In genomic region chr6:137817219-137817618, GRCh38 we compare ENCODE assay signal across 2 cellular contexts.
A peak's percentile ranks its signal among the peaks of the same experiment; 100 is the strongest.
TF ChIP-seq lines count a peak whose summit lies in the region.

No MANE protein-coding gene starts in this region.

TF ChIP-seq in IMR-90, 13 proteins besides CTCF, POLR2A, EP300 and RAD21:
- TF ChIP-seq MAFK (IDR thresholded peaks at IDR 0.05; ENCODE audit: low read depth, low read length) (no peak), BHLHE40 (IDR thresholded peaks at IDR 0.05; ENCODE audit: low read depth, low read length) (no peak), CHD1 (IDR thresholded peaks at IDR 0.05; ENCODE audit: low read depth, low read length) (no peak), FOS (IDR thresholded peaks at IDR 0.05; ENCODE audit: low read depth, low read length) (no peak), ELK1 (IDR thresholded peaks at IDR 0.05; ENCODE audit: borderline replicate concordance, low read depth, low read length) (no peak), SMC3 (IDR thresholded peaks at IDR 0.05; ENCODE audit: low read depth, low read length) (no peak), RFX5 (IDR thresholded peaks at IDR 0.05; ENCODE audit: low read depth, low read length) (no peak), RCOR1 (IDR thresholded peaks at IDR 0.05; ENCODE audit: insufficient replicate concordance, low read length) (no peak), MXI1 (IDR thresholded peaks at IDR 0.05; ENCODE audit: borderline replicate concordance, low read depth, low read length) (no peak), NFE2L2 (IDR thresholded peaks at IDR 0.05; ENCODE audit: low read depth, low read length) (no peak), CEBPB (IDR thresholded peaks at IDR 0.05; ENCODE audit: low read depth, low read length) (no peak), MAZ (IDR thresholded peaks at IDR 0.05; ENCODE audit: borderline replicate concordance, low read depth, low read length) (no peak)
- TF ChIP-seq, protein P1, sequence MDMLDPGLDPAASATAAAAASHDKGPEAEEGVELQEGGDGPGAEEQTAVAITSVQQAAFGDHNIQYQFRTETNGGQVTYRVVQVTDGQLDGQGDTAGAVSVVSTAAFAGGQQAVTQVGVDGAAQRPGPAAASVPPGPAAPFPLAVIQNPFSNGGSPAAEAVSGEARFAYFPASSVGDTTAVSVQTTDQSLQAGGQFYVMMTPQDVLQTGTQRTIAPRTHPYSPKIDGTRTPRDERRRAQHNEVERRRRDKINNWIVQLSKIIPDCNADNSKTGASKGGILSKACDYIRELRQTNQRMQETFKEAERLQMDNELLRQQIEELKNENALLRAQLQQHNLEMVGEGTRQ (IDR thresholded peaks at IDR 0.05; ENCODE audit: low read depth, low read length) = no peak

TF ChIP-seq in K562, 482 proteins besides CTCF, POLR2A, EP300 and RAD21:
- TF ChIP-seq ZNF785 (CRISPR knock-in tag; IDR thresholded peaks at IDR 0.05) (no peak), VEZF1 (CRISPR knock-in tag; IDR thresholded peaks at IDR 0.05) (peak; percentile 15; the same call in 1 of the 2 replicates), ZNF174 (CRISPR knock-in tag; IDR thresholded peaks at IDR 0.05) (no peak), CBFB (CRISPR knock-in tag; IDR thresholded peaks at IDR 0.05) (0 out of 2 replicates have a peak, but pooled peaks have one; percentile 33), MEF2D (tag; conservative IDR thresholded peaks at IDR 0.05; ENCODE audit: low read depth) (0 out of 2 replicates have a peak, but pooled peaks have one; percentile 14), ATF6 (CRISPR knock-in tag; IDR thresholded peaks at IDR 0.05) (0 out of 2 replicates have a peak, but pooled peaks have one; percentile 55), KDM1A (IDR thresholded peaks at IDR 0.05) (no peak), NCOR1 (IDR thresholded peaks at IDR 0.05) (no peak), CBX5 (IDR thresholded peaks at IDR 0.05; ENCODE audit: borderline replicate concordance, low read depth) (no peak), ARID1B (IDR thresholded peaks at IDR 0.05) (no peak), CTBP1 (IDR thresholded peaks at IDR 0.05; ENCODE audit: borderline replicate concordance) (0 out of 2 replicates have a peak, but pooled peaks have one; percentile 22), TCFL5 (CRISPR knock-in tag; conservative IDR thresholded peaks at IDR 0.05) (no peak), TFAP4 (CRISPR knock-in tag; IDR thresholded peaks at IDR 0.05; ENCODE audit: borderline replicate concordance) (no peak), RBM22 (IDR thresholded peaks at IDR 0.05; ENCODE audit: low read depth, low read length, poor library complexity, severe bottlenecking) (no peak), HNRNPK (IDR thresholded peaks at IDR 0.05; ENCODE audit: low read depth, low read length, poor library complexity, severe bottlenecking) (no peak), XRCC4 (IDR thresholded peaks at IDR 0.05; ENCODE audit: extremely low read depth, insufficient read depth, insufficient read length) (no peak), FOXM1 (IDR thresholded peaks at IDR 0.05; ENCODE audit: low read depth) (no peak), FOXM1 (CRISPR knock-in tag; IDR thresholded peaks at IDR 0.05; ENCODE audit: low read depth) (no peak), SMARCB1 (IDR thresholded peaks at IDR 0.05; ENCODE audit: insufficient read length, low read depth) (no peak), KLF6 (CRISPR knock-in tag; IDR thresholded peaks at IDR 0.05; ENCODE audit: borderline replicate concordance) (no peak), MAFF (IDR thresholded peaks at IDR 0.05; ENCODE audit: low read length) (no peak), ZNF436 (CRISPR knock-in tag; IDR thresholded peaks at IDR 0.05) (no peak), RBFOX2 (IDR thresholded peaks at IDR 0.05; ENCODE audit: low read depth, low read length) (no peak), CHD4 (IDR thresholded peaks at IDR 0.05; ENCODE audit: insufficient read depth, insufficient replicate concordance, low read depth, low read length, poor library complexity, severe bottlenecking) (no peak), PHTF2 (CRISPR knock-in tag; IDR thresholded peaks at IDR 0.05) (no peak), HEY1 (CRISPR knock-in tag; IDR thresholded peaks at IDR 0.05; ENCODE audit: borderline replicate concordance) (no peak), NR2C1 (IDR thresholded peaks at IDR 0.05) (no peak), NR2C1 (tag; IDR thresholded peaks at IDR 0.05) (no peak), SAFB (IDR thresholded peaks at IDR 0.05; ENCODE audit: borderline replicate concordance, low read depth, low read length) (no peak), SUPT5H (IDR thresholded peaks at IDR 0.05) (no peak)
- TF ChIP-seq, protein P1 (CRISPR knock-in tag; IDR thresholded peaks at IDR 0.05) = no peak
- TF ChIP-seq, protein P2, sequence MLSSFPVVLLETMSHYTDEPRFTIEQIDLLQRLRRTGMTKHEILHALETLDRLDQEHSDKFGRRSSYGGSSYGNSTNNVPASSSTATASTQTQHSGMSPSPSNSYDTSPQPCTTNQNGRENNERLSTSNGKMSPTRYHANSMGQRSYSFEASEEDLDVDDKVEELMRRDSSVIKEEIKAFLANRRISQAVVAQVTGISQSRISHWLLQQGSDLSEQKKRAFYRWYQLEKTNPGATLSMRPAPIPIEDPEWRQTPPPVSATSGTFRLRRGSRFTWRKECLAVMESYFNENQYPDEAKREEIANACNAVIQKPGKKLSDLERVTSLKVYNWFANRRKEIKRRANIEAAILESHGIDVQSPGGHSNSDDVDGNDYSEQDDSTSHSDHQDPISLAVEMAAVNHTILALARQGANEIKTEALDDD (IDR thresholded peaks at IDR 0.05) = peak; percentile 33; the same call in 1 of the 2 replicates
